Comparison of ENCODE assay signal across 18 cellular contexts in the genomic region with DNA sequence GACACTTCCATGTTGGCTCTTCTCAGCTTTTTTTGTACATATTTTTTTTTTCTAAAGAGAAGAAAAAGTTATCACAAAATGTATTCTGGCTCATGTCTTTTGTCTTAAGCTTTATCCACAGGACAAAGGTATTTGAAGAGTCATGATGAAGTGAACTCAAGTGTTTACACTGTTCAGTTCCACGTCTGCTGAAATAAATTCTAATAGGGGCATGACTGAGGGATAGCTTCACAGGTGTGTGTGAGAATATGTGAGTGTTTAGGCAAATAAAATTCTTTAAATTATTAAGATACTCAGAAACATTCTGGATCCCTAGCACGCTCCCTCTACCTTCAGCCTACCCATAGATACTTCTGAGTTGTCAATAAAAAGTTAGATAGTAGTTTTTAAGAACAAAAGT. TPM values are rescaled to one million over a fixed set of nuclear protein-coding genes. Genes with fewer than 3 reads are reported as not detected.
"Had no signal": no experiment of that assay in that cellular context is flagged by ENCODE, and none has a peak within 500 bp of the region (broad histone marks: within the 10 kb centered on the region; RNA-seq: fewer than 3 reads in every experiment).

No MANE protein-coding gene starts in this region.

- ATAC-seq: esophagus mucosa, gastrocnemius medialis had no signal

- H3K9me3 ChIP-seq: gastrocnemius medialis, thyroid gland, uterus had no signal

- H3K27ac ChIP-seq: cardiac muscle cell, gastrocnemius medialis, uterus, WERI-Rb-1 had no signal

- H3K4me1 ChIP-seq: gastrocnemius medialis, thyroid gland, uterus had no signal

- DNase-seq: activated CD4-positive, alpha-beta T cell treated with anti-CD3 and anti-CD28 coated beads for 1 hour; activated CD4-positive, alpha-beta T cell treated with anti-CD3 and anti-CD28 coated beads, Interleukin-2, amount 50 U/mL, for 48 hours; activated naive CD8-positive, alpha-beta T cell treated with anti-CD3 and anti-CD28 coated beads for 36 hours; activated T-cell treated with anti-CD3 and anti-CD28 coated beads for 4 hours; amniotic stem cell; effector CD8-positive, alpha-beta T cell; gastrocnemius medialis; head of caudate nucleus; stimulated activated CD4-positive, alpha-beta T cell treated with anti-CD3 and anti-CD28 coated beads, Interleukin-2, amount 100 ng/mL, for 24 hours; stimulated activated naive CD4-positive, alpha-beta T cell treated with Interleukin-2 at 50 U/mL for 16 hours; thyroid gland; uterus; WERI-Rb-1 had no signal

- H3K4me3 ChIP-seq: cardiac muscle cell, gastrocnemius medialis, thyroid gland, uterus had no signal

- H3K27me3 ChIP-seq: cardiac muscle cell, gastrocnemius medialis, thyroid gland, uterus had no signal

- H3K36me3 ChIP-seq: cardiac muscle cell, gastrocnemius medialis, thyroid gland, uterus, WERI-Rb-1 had no signal

RNA-seq across cellular contexts. Expression of a gene that starts 59.8 kb away (rescaled TPM):
- total RNA-seq: cardiac muscle cell; omental fat pad; subcutaneous adipose tissue; T-helper 2 cell treated with Interferon-gamma antibody and Interleukin-4, amounts not matched to agents 100 ng/mL and 5 ng/mL, for 36 hours; thyroid gland; uterus had no signal
- polyA plus RNA-seq: cardiac muscle cell had no signal
